In genomic region chr10:132265878-132266496, GRCh38 we compare ENCODE assay signal across 14 cellular contexts. TPM values are rescaled to one million over a fixed set of nuclear protein-coding genes. Genes with fewer than 3 reads are reported as not detected.
DNase-seq lines count a peak whose midpoint lies in the region; ATAC-seq, FAIRE-seq and TF ChIP-seq lines count a peak whose summit lies in the region.
"Had no signal": no experiment of that assay in that cellular context is flagged by ENCODE, and none has a peak within 500 bp of the region (broad histone marks: within the 10 kb centered on the region; RNA-seq: fewer than 3 reads in every experiment).

No MANE protein-coding gene starts in this region.

- no peak for TF ChIP-seq RAD21 in A549 (conservative IDR thresholded peaks at IDR 0.05 in 1 of 2, IDR thresholded peaks at IDR 0.05 in 1 of 2)

- H3K4me3 ChIP-seq in A549 (no peak overlapping the region), Panc1 (ENCODE audit: low read depth in 2 of 2, low read length in 2 of 2) (no peak overlapping the region), hepatocyte (no peak overlapping the region)

- H3K9me3 Mint-ChIP-seq in HFFc6, result peaks cover 12% of the 10 kb centered on the region
- H3K9me3 Mint-ChIP-seq in activated CD4-positive, alpha-beta memory T cell treated with anti-CD3 and anti-CD28 coated beads, Interleukin-2, amount 10 ng/mL, durations not matched to agents 7 days and 5 days, result peaks cover 16% of the 10 kb centered on the region

- no peak overlapping the region for H2AFZ ChIP-seq in hepatocyte

- no peak overlapping the region for H3K4me3 Mint-ChIP-seq in HFFc6
- no peak overlapping the region for H3K4me3 Mint-ChIP-seq in activated CD4-positive, alpha-beta memory T cell treated with anti-CD3 and anti-CD28 coated beads, Interleukin-2, amount 10 ng/mL, durations not matched to agents 7 days and 5 days

- no peaks in the 10 kb centered on the region for H4K20me1 ChIP-seq in hepatocyte (ENCODE audit: insufficient read depth, poor library complexity, severe bottlenecking)

- H3K36me3 ChIP-seq in Panc1 (ENCODE audit: control insufficient read depth, insufficient read depth, low read length), result no peaks in the 10 kb centered on the region
- H3K36me3 ChIP-seq in hepatocyte (replicated peaks; ENCODE audit: insufficient read depth, low read depth), result no peaks in the 10 kb centered on the region

- H3K27ac ChIP-seq in A549 (no peak overlapping the region), Panc1 (ENCODE audit: low read length) (peak overlapping the region; percentile 62), hepatocyte (peak overlapping the region; percentile 67)

- H3K4me2 ChIP-seq in A549 (no peak overlapping the region), hepatocyte (peak overlapping the region; percentile 44)

- CTCF ChIA-PET in A549 (lab: Yijun Ruan, JAX) (interaction anchor here (1.3 kb wide), 1 partner anchor 12 kb away, joined by 3 read pairs; no protein-coding TSS in a partner anchor), Panc1 (lab: Charles Lee) (no interaction called here)
- CTCF ChIA-PET in activated CD4-positive, alpha-beta memory T cell treated with anti-CD3 and anti-CD28 coated beads, Interleukin-2, amount 10 ng/mL, durations not matched to agents 7 days and 5 days (lab: Charles Lee), result no interaction called here

- peaks cover 9% of the 10 kb centered on the region; the same call in 1 of the 2 replicates for H3K36me3 Mint-ChIP-seq in HFFc6 (ENCODE audit: low read depth)
- no peaks in the 10 kb centered on the region for H3K36me3 Mint-ChIP-seq in activated CD4-positive, alpha-beta memory T cell treated with anti-CD3 and anti-CD28 coated beads, Interleukin-2, amount 10 ng/mL, durations not matched to agents 7 days and 5 days (ENCODE audit: low read depth)

- no peaks in the 10 kb centered on the region for H3K9me2 ChIP-seq in hepatocyte (replicated peaks; ENCODE audit: insufficient read depth)

- POLR2A ChIA-PET in A549 (lab: Yijun Ruan, JAX) (no interaction called here), Panc1 (lab: Charles Lee) (no interaction called here)
- POLR2A ChIA-PET in activated CD4-positive, alpha-beta memory T cell treated with anti-CD3 and anti-CD28 coated beads, Interleukin-2, amount 10 ng/mL, durations not matched to agents 7 days and 5 days (lab: Charles Lee), result no interaction called here

- no peak overlapping the region for H3K27ac Mint-ChIP-seq in HFFc6
- no peak overlapping the region for H3K27ac Mint-ChIP-seq in activated CD4-positive, alpha-beta memory T cell treated with anti-CD3 and anti-CD28 coated beads, Interleukin-2, amount 10 ng/mL, durations not matched to agents 7 days and 5 days

- BruUV-seq in Panc1 (replicated peaks; lab: Mats Ljungman, UMichigan), result no TSS peak

- ATAC-seq in A549 (peak; percentile 21 to 55; a peak in 3 of 6 replicates), Panc1 (peak; percentile 33), GM21381 (IDR thresholded peaks at IDR 0.05; ENCODE audit: unreplicated experiment) (no peak)

- TF ChIP-seq EP300 in A549 (IDR thresholded peaks at IDR 0.05), result no peak

- no peaks in the 10 kb centered on the region for H3K27me3 ChIP-seq in Panc1 (ENCODE audit: control insufficient read depth, insufficient read depth, low read length)
- H3K27me3 ChIP-seq in hepatocyte, result no peaks in the 10 kb centered on the region

- no peaks in the 10 kb centered on the region for H3K79me2 ChIP-seq in hepatocyte

- 55% methylated on average over 15 of the region's 15 CpGs for WGBS in A549 (ENCODE audit: missing lambda C conversion rate)
- WGBS in hepatocyte (ENCODE audit: low lambda C conversion rate, missing lambda C conversion rate), result 59% methylated on average over 15 of the region's 15 CpGs

- TF ChIP-seq POLR2A in A549 (IDR thresholded peaks at IDR 0.05; ENCODE audit: low read length), result no peak

- H3K9me3 ChIP-seq in A549 (no peaks in the 10 kb centered on the region), Panc1 (ENCODE audit: control insufficient read depth, insufficient read depth, low read depth, low read length) (no peaks in the 10 kb centered on the region), hepatocyte (ENCODE audit: low read depth) (no peaks in the 10 kb centered on the region)

- peaks cover 19% of the 10 kb centered on the region for H3K27me3 Mint-ChIP-seq in HFFc6 (ENCODE audit: insufficient read depth)
- H3K27me3 Mint-ChIP-seq in activated CD4-positive, alpha-beta memory T cell treated with anti-CD3 and anti-CD28 coated beads, Interleukin-2, amount 10 ng/mL, durations not matched to agents 7 days and 5 days, result no peaks in the 10 kb centered on the region

- in situ Hi-C loops in Panc1 (cut with HindIII; ENCODE audit: low pct_unique_long_range_greater_than_20kb, low sequenced_read_pairs), result no loop called here

- DNase-seq in A549 (ENCODE audit: low read depth in 1 of 2, low spot score in 1 of 2), result no peak
- peak; percentile 8 for DNase-seq in HFFc6
- no peak for DNase-seq in Panc1 (ENCODE audit: low read depth, low spot score)
- DNase-seq in hepatocyte (ENCODE audit: low spot score), result no peak
- no peak for DNase-seq in NOMO-1 treated with DMSO at 0.1 percent for 48 hours (lab: John Stamatoyannopoulos, UW; ENCODE audit: unreplicated experiment)
- DNase-seq in activated CD4-positive, alpha-beta memory T cell treated with anti-CD3 and anti-CD28 coated beads, Interleukin-2, amount 10 ng/mL, durations not matched to agents 7 days and 5 days, result no peak
- DNase-seq in DMS114 treated with DMSO at 0.1 percent for 48 hours (lab: John Stamatoyannopoulos, UW; ENCODE audit: unreplicated experiment), result no peak
- DNase-seq: activated CD4-positive, CD25-positive, alpha-beta regulatory T cell treated with anti-CD3 and anti-CD28 coated beads, Interleukin-2, amount 50 U/mL, for 72 hours; HCEC 1CT; mammary epithelial cell; NCI-H1694 had no signal

- intact Hi-C loops in Panc1 (cut with micrococcal nuclease; ENCODE audit: unreplicated experiment), result no loop called here

- peaks cover 7% of the 10 kb centered on the region; the same call in 1 of the 3 replicates for H3K4me1 ChIP-seq in A549
- H3K4me1 ChIP-seq in Panc1 (ENCODE audit: control insufficient read depth, insufficient read depth, low read length), result peaks cover 42% of the 10 kb centered on the region
- peaks cover 11% of the 10 kb centered on the region for H3K4me1 ChIP-seq in hepatocyte (ENCODE audit: insufficient read depth)

- H3K4me1 Mint-ChIP-seq in HFFc6 (ENCODE audit: low read depth), result no peaks in the 10 kb centered on the region; the same call in 1 of the 2 replicates
- H3K4me1 Mint-ChIP-seq in activated CD4-positive, alpha-beta memory T cell treated with anti-CD3 and anti-CD28 coated beads, Interleukin-2, amount 10 ng/mL, durations not matched to agents 7 days and 5 days, result peaks cover 13% of the 10 kb centered on the region

- FAIRE-seq in A549 (lab: Jason Lieb, UNC), result no peak
- FAIRE-seq: endothelial cell of umbilical vein, urothelium cell line had no signal

- TF ChIP-seq CTCF in A549 (IDR thresholded peaks at IDR 0.05), result no peak
- no peak; the same call in 1 of the 2 replicates for TF ChIP-seq CTCF in HFFc6 (IDR thresholded peaks at IDR 0.05)
- no peak for TF ChIP-seq CTCF in Panc1 (IDR thresholded peaks at IDR 0.05)
- TF ChIP-seq CTCF in hepatocyte (IDR thresholded peaks at IDR 0.05; ENCODE audit: poor library complexity), result no peak

TF ChIP-seq in A549, 52 proteins besides CTCF, POLR2A, EP300 and RAD21 (continues in another document):
- TF ChIP-seq NPAS2 (CRISPR knock-in tag; IDR thresholded peaks at IDR 0.05; ENCODE audit: borderline replicate concordance), result no peak
- TF ChIP-seq HMGXB4 (CRISPR knock-in tag; IDR thresholded peaks at IDR 0.05; ENCODE audit: borderline replicate concordance), result no peak
- no peak for TF ChIP-seq KDM1A (IDR thresholded peaks at IDR 0.05; ENCODE audit: low read depth)
- no peak for TF ChIP-seq TP53 (CRISPR knock-in tag; IDR thresholded peaks at IDR 0.05)
- no peak for TF ChIP-seq CEBPB (IDR thresholded peaks at IDR 0.05)
- TF ChIP-seq RARB (CRISPR knock-in tag; IDR thresholded peaks at IDR 0.05), result no peak
- TF ChIP-seq, protein P1, sequence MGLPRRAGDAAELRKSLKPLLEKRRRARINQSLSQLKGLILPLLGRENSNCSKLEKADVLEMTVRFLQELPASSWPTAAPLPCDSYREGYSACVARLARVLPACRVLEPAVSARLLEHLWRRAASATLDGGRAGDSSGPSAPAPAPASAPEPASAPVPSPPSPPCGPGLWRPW (IDR thresholded peaks at IDR 0.05), result no peak
- no peak for TF ChIP-seq ZNF302 (CRISPR knock-in tag; IDR thresholded peaks at IDR 0.05)

RNA-seq across cellular contexts. Expression of gene STK32C, which starts 41.8 kb away (rescaled TPM):
- polyA plus RNA-seq in A549 (2011; rRNA removed) (23.5 and 29.9 TPM in 2 replicates), A549 (2017; fragmentation: RNase III; extraction: RNeasy Plus Mini Kit Qiagen cat#74134 plus additional on column Dnase treatment) (41.5 to 47.9 TPM (median 43.6 TPM) in 3 replicates), hepatocyte (9.6 and 12.2 TPM in 2 replicates)
- 51.5 and 53.2 TPM in 2 replicates for polyA plus RNA-seq in A549 (2012; cell fraction: cytosol; rRNA removed)
- polyA plus RNA-seq in A549 (2012; cell fraction: nucleus; rRNA removed), result 52.9 and 56.5 TPM in 2 replicates
- 20.3 and 22.3 TPM in 2 replicates for polyA minus RNA-seq in A549 (2011; rRNA and poly(A)+ RNA removed)
- total RNA-seq in HFFc6 (2021; fragmentation: NEBNext Ultra II Directional; extraction: Animal tissue kit (Norgen Biotek cat#: 25700)), result 1 to 10 TPM; 5.5 to 8.3 (median 7.2) TPM
- total RNA-seq in Panc1 (2021; ENCODE audit: unreplicated experiment) (53.7 TPM), hepatocyte (4.8 and 7.9 TPM in 2 replicates)
- polyA plus RNA-seq in Panc1 (2012; ENCODE audit: insufficient read length), result 74.8 TPM
- 10 to 100 TPM; 17.4 to 18.2 TPM for total RNA-seq in activated CD4-positive, alpha-beta memory T cell treated with anti-CD3 and anti-CD28 coated beads, Interleukin-2, amount 10 ng/mL, durations not matched to agents 7 days and 5 days

Comparison
In these comparisons a context has a peak if more than half of its experiments do, and no peak if none do; other contexts are left out.
1. H3K27ac ChIP-seq: peak in Panc1 (single experiment) and hepatocyte (single experiment); none in A549 (0 of 2).